ENCODE assay signal across 10 cellular contexts in the genomic region with DNA sequence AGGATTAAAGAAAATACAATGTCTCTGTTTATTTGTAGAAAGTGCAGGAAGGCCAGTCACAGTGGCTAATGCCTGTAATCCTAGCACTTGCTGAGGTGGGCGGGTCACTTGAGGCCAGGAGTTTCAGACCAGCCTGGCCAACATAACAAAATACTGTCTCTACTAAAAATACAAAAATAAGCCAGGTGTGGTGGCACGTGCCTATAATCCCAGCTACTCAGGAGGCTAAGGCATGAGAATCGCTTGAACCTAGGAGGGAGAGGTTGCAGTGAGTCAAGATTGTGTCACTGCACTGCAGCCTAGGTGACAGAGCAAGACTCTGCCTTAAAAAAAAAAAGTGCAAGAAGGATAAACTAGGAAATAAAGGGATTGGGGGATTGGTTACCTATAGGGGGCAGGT. TPM values are rescaled to one million over a fixed set of nuclear protein-coding genes. Genes with fewer than 3 reads are reported as not detected.
"Had no signal": no experiment of that assay in that cellular context is flagged by ENCODE, and none has a peak within 500 bp of the region (broad histone marks: within the 10 kb centered on the region; RNA-seq: fewer than 3 reads in every experiment).

No MANE protein-coding gene starts in this region.

RNA-seq across cellular contexts. Expression of gene ADIRF, which starts 10.2 kb away (rescaled TPM):
- total RNA-seq: activated CD8-positive, alpha-beta memory T cell treated with anti-CD3 and anti-CD28 coated beads for 36 hours; activated naive CD8-positive, alpha-beta T cell treated with anti-CD3 and anti-CD28 coated beads for 36 hours; activated T-helper 1 cell treated with anti-CD3 and anti-CD28 coated beads, Interleukin-12 subunit alpha, Interleukin-12 subunit beta, Interleukin-2, Interleukin-4 antibody, amounts not matched to agents 30 ng/mL and 10 ng/mL and 1 ng/mL, durations not matched to agents 14 hours and 24 hours and 36 hours; kidney epithelial cell; neural crest cell had no signal

RNA-seq across cellular contexts. Expression of gene SNCG, which starts 20.1 kb away (rescaled TPM):
- total RNA-seq: activated CD8-positive, alpha-beta memory T cell treated with anti-CD3 and anti-CD28 coated beads for 36 hours; activated naive CD8-positive, alpha-beta T cell treated with anti-CD3 and anti-CD28 coated beads for 36 hours; kidney epithelial cell had no signal

RNA-seq across cellular contexts. Expression of gene MMRN2, which starts 21.0 kb away (rescaled TPM):
- total RNA-seq: activated CD8-positive, alpha-beta memory T cell treated with anti-CD3 and anti-CD28 coated beads for 36 hours; activated naive CD8-positive, alpha-beta T cell treated with anti-CD3 and anti-CD28 coated beads for 36 hours; activated T-helper 1 cell treated with anti-CD3 and anti-CD28 coated beads, Interleukin-12 subunit alpha, Interleukin-12 subunit beta, Interleukin-2, Interleukin-4 antibody, amounts not matched to agents 30 ng/mL and 10 ng/mL and 1 ng/mL, durations not matched to agents 14 hours and 24 hours and 36 hours had no signal

RNA-seq across cellular contexts. Expression of gene FAM25A, which starts 41.6 kb away (rescaled TPM):
- total RNA-seq: activated CD8-positive, alpha-beta memory T cell treated with anti-CD3 and anti-CD28 coated beads for 36 hours; activated naive CD8-positive, alpha-beta T cell treated with anti-CD3 and anti-CD28 coated beads for 36 hours; activated T-helper 1 cell treated with anti-CD3 and anti-CD28 coated beads, Interleukin-12 subunit alpha, Interleukin-12 subunit beta, Interleukin-2, Interleukin-4 antibody, amounts not matched to agents 30 ng/mL and 10 ng/mL and 1 ng/mL, durations not matched to agents 14 hours and 24 hours and 36 hours; dermis blood vessel endothelial cell; epithelial cell of proximal tubule; kidney epithelial cell; liver; neural crest cell; pancreas; urinary bladder had no signal
- polyA plus RNA-seq: liver, urinary bladder had no signal
